ENCODE assay signal across 8 cellular contexts in the genomic region with DNA sequence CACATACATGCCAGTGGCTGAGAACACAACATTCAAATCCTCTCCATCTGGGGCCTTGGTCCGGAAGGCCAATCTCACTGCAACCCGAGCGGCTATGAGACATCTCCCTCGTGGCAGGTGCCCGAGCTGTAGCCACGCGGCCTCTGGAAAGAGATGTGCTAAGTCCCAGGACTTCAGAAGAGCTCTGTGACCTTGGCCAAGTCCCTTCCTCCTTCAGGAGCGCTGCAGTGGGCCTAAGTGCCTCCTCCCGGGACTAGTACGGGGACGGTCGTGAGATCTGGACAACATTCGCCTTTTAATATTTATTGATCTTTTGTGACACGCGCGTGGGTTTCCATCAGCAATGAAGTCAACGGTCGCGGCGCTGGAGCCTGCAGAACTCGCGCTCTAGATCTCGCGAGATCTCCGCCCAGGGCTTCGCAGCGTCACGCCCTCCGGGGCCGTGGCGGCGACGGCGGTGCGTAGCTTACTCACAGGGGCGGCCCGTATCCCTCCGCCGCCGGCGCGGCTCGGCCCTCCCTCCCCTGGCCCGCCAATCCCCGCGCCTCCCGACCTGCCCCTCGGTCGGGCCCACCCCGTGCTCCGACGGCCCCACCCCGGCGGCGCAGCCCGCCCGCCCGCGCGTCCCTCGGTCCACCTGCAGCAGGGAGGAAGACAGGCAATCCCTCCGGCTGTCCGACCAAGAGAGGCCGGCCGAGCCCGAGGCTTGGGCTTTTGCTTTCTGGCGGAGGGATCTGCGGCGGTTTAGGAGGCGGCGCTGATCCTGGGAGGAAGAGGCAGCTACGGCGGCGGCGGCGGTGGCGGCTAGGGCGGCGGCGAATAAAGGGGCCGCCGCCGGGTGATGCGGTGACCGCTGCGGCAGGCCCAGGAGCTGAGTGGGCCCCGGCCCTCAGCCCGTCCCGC. TPM values are rescaled to one million over a fixed set of nuclear protein-coding genes. Genes with fewer than 3 reads are reported as not detected.
DNase-seq lines count a peak whose midpoint lies in the region; ATAC-seq and TF ChIP-seq lines count a peak whose summit lies in the region.

A gene (plus strand): TSS at position 588 of the 903 bp plus-strand sequence. CDS start 453 bp downstream, outside the sequence.

- BruUV-seq in mammary epithelial cell (replicated peaks; lab: Mats Ljungman, UMichigan): TSS peak; percentile 83

- dilution Hi-C loops in mammary epithelial cell (cut with HindIII; ENCODE audit: low sequenced_read_pairs): no loop called here

- no peak for TF ChIP-seq CTCF in WI38 (IDR thresholded peaks at IDR 0.05; ENCODE audit: low read depth, low read length)
- no peak for TF ChIP-seq CTCF in mammary epithelial cell (conservative IDR thresholded peaks at IDR 0.05 in 1 of 2, IDR thresholded peaks at IDR 0.05 in 1 of 2; ENCODE audit: extremely low read depth in 1 of 2, insufficient read depth in 1 of 2, low read depth in 1 of 2, low read length in 2 of 2)

- ATAC-seq in GM18909 (IDR thresholded peaks at IDR 0.05; ENCODE audit: poor library complexity, unreplicated experiment) (peak; percentile 78), HG03159 (IDR thresholded peaks at IDR 0.05; ENCODE audit: unreplicated experiment) (peak; percentile 74)

- intact Hi-C loops in mammary epithelial cell (cut with micrococcal nuclease): loop anchor here (1.0 to 2.0 kb wide), 2 partner anchors 32 to 42 kb away; no protein-coding TSS in a partner anchor

- in situ Hi-C loops in mammary epithelial cell (cut with MboI; ENCODE audit: low sequenced_read_pairs in 2 of 2): no loop called here

- H3K36me3 ChIP-seq in mammary epithelial cell (ENCODE audit: insufficient read depth, low read length) (no peaks in the 10 kb centered on the region), iPS-20b (ENCODE audit: insufficient read depth, low read depth, low read length) (peaks cover 30% of the 10 kb centered on the region)

- 1% methylated on average over 24 of the region's 89 CpGs for WGBS in mammary epithelial cell (ENCODE audit: low coverage, missing lambda C conversion rate)

- peaks cover 47% of the 10 kb centered on the region for H3K79me2 ChIP-seq in mammary epithelial cell (ENCODE audit: insufficient read depth, low read length)

- DNase-seq in AG08395 (ENCODE audit: low spot score) (peak; percentile 98), NCI-H2227 treated with DMSO at 0.1 percent for 48 hours (lab: John Stamatoyannopoulos, UW) (peak; percentile 85), mammary epithelial cell (peak; percentile 98)

- H3K4me2 ChIP-seq in mammary epithelial cell (ENCODE audit: insufficient read depth, low read depth, low read length): peak within 1 kb of the TSS; percentile 76

- H2AFZ ChIP-seq in mammary epithelial cell (ENCODE audit: low read depth, low read length): peak within 1 kb of the TSS; percentile 94

- H3K27ac ChIP-seq in mammary epithelial cell (ENCODE audit: insufficient read depth, low read depth, low read length) (peak within 1 kb of the TSS; percentile 65), iPS-20b (ENCODE audit: low read length) (peak within 1 kb of the TSS; percentile 93), skin epidermis (peak within 1 kb of the TSS; percentile 88 to 100 (median 96))

- H3K27me3 ChIP-seq in mammary epithelial cell (ENCODE audit: insufficient read depth, low read length) (no peaks in the 10 kb centered on the region), iPS-20b (ENCODE audit: insufficient read depth, low read length) (no peaks in the 10 kb centered on the region)

- H3K4me3 ChIP-seq in WI38 (ENCODE audit: low read depth, low read length) (peak within 1 kb of the TSS; percentile 90), mammary epithelial cell (replicated peaks in 1 of 3; ENCODE audit: insufficient read depth in 1 of 3, low read depth in 2 of 3, low read length in 3 of 3) (peak within 1 kb of the TSS; percentile 69 to 87 (median 75)), iPS-20b (ENCODE audit: low read length) (peak within 1 kb of the TSS; percentile 98), skin epidermis (peak within 1 kb of the TSS; percentile 76 to 98 (median 96))

- H3K9me3 ChIP-seq in mammary epithelial cell (replicated peaks; ENCODE audit: insufficient read depth, low read length): no peaks in the 10 kb centered on the region
- H3K9me3 ChIP-seq in iPS-20b (ENCODE audit: insufficient read depth, low read depth, low read length): no peaks in the 10 kb centered on the region

- peaks cover 2% of the 10 kb centered on the region for H4K20me1 ChIP-seq in mammary epithelial cell (ENCODE audit: insufficient read depth, low read length)

- CTCF ChIA-PET in mammary epithelial cell (lab: Charles Lee; ENCODE audit: low non-redundant PET): interaction anchor here (0.6 to 1.0 kb wide), 3 partner anchors 14 to 827 kb away, joined by 3 to 6 read pairs (median 4); no protein-coding TSS in a partner anchor

- H3K9ac ChIP-seq in mammary epithelial cell (ENCODE audit: insufficient read depth, low read length): peak within 1 kb of the TSS; percentile 87
- H3K9ac ChIP-seq in iPS-20b (ENCODE audit: low read depth, low read length): peak within 1 kb of the TSS; percentile 96

- H3K4me1 ChIP-seq in mammary epithelial cell (ENCODE audit: insufficient read depth, low read length): peaks cover 7% of the 10 kb centered on the region
- H3K4me1 ChIP-seq in iPS-20b (ENCODE audit: insufficient read depth, low read length): peaks cover 11% of the 10 kb centered on the region

RNA-seq across cellular contexts. Expression of the gene that starts here (rescaled TPM):
- 100 to 1,000 TPM in 1 of 2 donors, 10 to 100 TPM in 1; 47.0 to 141 TPM for total RNA-seq in mammary epithelial cell
- polyA plus RNA-seq in mammary epithelial cell: 40.1 TPM
- 66.4 TPM for polyA minus RNA-seq in mammary epithelial cell

Comparison
In these comparisons a context has a peak if more than half of its experiments do, and no peak if none do; other contexts are left out.
1. Peak in every context shown above with its lines: DNase-seq, ATAC-seq, H3K4me3 ChIP-seq and H3K27ac ChIP-seq.